ENCODE assay signal across 1 cellular context in genomic region chr6:4018194-4019111, GRCh38.
TF ChIP-seq lines count a peak whose summit lies in the region.

No MANE protein-coding gene starts in this region.

TF ChIP-seq in WTC11, 78 proteins besides CTCF, POLR2A, EP300 and RAD21 (continued from another document):
- peak; percentile 57; the same call in 1 of the 2 replicates for TF ChIP-seq NFE2L1 (CRISPR knock-in tag; IDR thresholded peaks at IDR 0.05)
- TF ChIP-seq FOXK1 (CRISPR knock-in tag; IDR thresholded peaks at IDR 0.05), result peak; percentile 40; the same call in 1 of the 2 replicates
- no peak for TF ChIP-seq E2F4 (CRISPR knock-in tag; IDR thresholded peaks at IDR 0.05; ENCODE audit: borderline replicate concordance, low read depth)
- no peak for TF ChIP-seq TP53 (CRISPR knock-in tag; IDR thresholded peaks at IDR 0.05)
- TF ChIP-seq EMX1 (CRISPR knock-in tag; IDR thresholded peaks at IDR 0.05), result no peak
- no peak for TF ChIP-seq NFYB (CRISPR knock-in tag; conservative IDR thresholded peaks at IDR 0.05; ENCODE audit: low read depth)
- TF ChIP-seq AR (CRISPR knock-in tag; IDR thresholded peaks at IDR 0.05), result no peak
- no peak for TF ChIP-seq ZNF121 (CRISPR knock-in tag; IDR thresholded peaks at IDR 0.05)
- peak; percentile 77 for TF ChIP-seq SP1 (CRISPR knock-in tag; conservative IDR thresholded peaks at IDR 0.05)
- no peak for TF ChIP-seq SOX15 (CRISPR knock-in tag; IDR thresholded peaks at IDR 0.05)
- peak; percentile 92 for TF ChIP-seq HMGXB4 (CRISPR knock-in tag; IDR thresholded peaks at IDR 0.05)
- TF ChIP-seq RORB (CRISPR knock-in tag; IDR thresholded peaks at IDR 0.05), result no peak
- TF ChIP-seq ZBTB43 (CRISPR knock-in tag; IDR thresholded peaks at IDR 0.05), result 0 out of 2 replicates have a peak, but pooled peaks have one; percentile 40
- peak; percentile 85; the same call in 1 of the 2 replicates for TF ChIP-seq SMAD3 (CRISPR knock-in tag; IDR thresholded peaks at IDR 0.05; ENCODE audit: borderline replicate concordance)
- TF ChIP-seq PRRX2 (CRISPR knock-in tag; IDR thresholded peaks at IDR 0.05), result peak; percentile 57; the same call in 1 of the 2 replicates
- no peak for TF ChIP-seq NR1H2 (CRISPR knock-in tag; IDR thresholded peaks at IDR 0.05)
- no peak for TF ChIP-seq ZNF512 (CRISPR knock-in tag; IDR thresholded peaks at IDR 0.05; ENCODE audit: borderline replicate concordance)
- peak; percentile 69; the same call in 1 of the 2 replicates for TF ChIP-seq ETV6 (CRISPR knock-in tag; IDR thresholded peaks at IDR 0.05)
- TF ChIP-seq CREB1 (CRISPR knock-in tag; IDR thresholded peaks at IDR 0.05), result 0 out of 2 replicates have a peak, but pooled peaks have one; percentile 20
- TF ChIP-seq MYBL2 (CRISPR knock-in tag; IDR thresholded peaks at IDR 0.05), result peak; percentile 91
- TF ChIP-seq E2F5 (CRISPR knock-in tag; IDR thresholded peaks at IDR 0.05), result peak; percentile 38; the same call in 1 of the 2 replicates
- 0 out of 2 replicates have a peak, but pooled peaks have one; percentile 40 for TF ChIP-seq ARID4B (CRISPR knock-in tag; IDR thresholded peaks at IDR 0.05; ENCODE audit: borderline replicate concordance)
- TF ChIP-seq KAT7 (CRISPR knock-in tag; IDR thresholded peaks at IDR 0.05; ENCODE audit: borderline replicate concordance), result 0 out of 2 replicates have a peak, but pooled peaks have one; percentile 76
- no peak for TF ChIP-seq PREB (CRISPR knock-in tag; IDR thresholded peaks at IDR 0.05; ENCODE audit: borderline replicate concordance)
- no peak for TF ChIP-seq ZNF138 (CRISPR knock-in tag; conservative IDR thresholded peaks at IDR 0.05)
- peak; percentile 72 for TF ChIP-seq MAX (CRISPR knock-in tag; IDR thresholded peaks at IDR 0.05)
- no peak for TF ChIP-seq ZNF219 (CRISPR knock-in tag; IDR thresholded peaks at IDR 0.05; ENCODE audit: borderline replicate concordance)
- TF ChIP-seq ZNF425 (CRISPR knock-in tag; conservative IDR thresholded peaks at IDR 0.05), result no peak
